In the genomic region with DNA sequence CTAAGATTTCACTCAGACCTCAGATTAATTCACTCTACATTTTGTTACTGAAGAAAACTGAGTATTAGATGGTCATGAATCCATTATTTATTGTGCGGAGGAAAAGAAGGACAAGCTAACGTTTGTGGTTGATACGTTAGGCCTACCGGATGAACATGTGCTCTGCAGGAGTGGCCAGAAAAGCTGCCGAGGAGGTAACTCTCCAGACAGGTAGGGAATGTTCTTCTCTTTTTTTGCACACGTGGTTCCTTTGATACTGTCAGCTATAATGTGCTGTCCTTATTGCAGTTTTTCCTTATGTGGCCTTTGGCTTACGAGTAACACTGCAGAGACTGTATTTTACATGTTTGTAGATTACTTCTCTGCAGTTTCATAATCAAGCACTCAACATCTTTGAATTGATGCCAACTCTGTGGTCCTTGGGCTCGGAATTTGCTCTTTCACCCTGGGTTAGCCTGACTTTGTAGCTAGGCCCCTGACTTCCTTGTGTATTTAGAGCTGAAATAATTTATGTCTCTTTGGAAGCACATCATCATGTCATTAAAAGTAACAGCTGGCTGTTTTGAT, we compare ENCODE assay signal across 1 cellular context.
TF ChIP-seq lines count a peak whose summit lies in the region.

No MANE protein-coding gene starts in this region.

TF ChIP-seq in IMR-90, 13 proteins besides CTCF, POLR2A, EP300 and RAD21 (continued from another document):
- TF ChIP-seq, protein P1, sequence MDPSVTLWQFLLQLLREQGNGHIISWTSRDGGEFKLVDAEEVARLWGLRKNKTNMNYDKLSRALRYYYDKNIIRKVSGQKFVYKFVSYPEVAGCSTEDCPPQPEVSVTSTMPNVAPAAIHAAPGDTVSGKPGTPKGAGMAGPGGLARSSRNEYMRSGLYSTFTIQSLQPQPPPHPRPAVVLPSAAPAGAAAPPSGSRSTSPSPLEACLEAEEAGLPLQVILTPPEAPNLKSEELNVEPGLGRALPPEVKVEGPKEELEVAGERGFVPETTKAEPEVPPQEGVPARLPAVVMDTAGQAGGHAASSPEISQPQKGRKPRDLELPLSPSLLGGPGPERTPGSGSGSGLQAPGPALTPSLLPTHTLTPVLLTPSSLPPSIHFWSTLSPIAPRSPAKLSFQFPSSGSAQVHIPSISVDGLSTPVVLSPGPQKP (IDR thresholded peaks at IDR 0.05; ENCODE audit: borderline replicate concordance, low read depth, low read length) = no peak
- TF ChIP-seq MAZ (IDR thresholded peaks at IDR 0.05; ENCODE audit: borderline replicate concordance, low read depth, low read length) (no peak), RFX5 (IDR thresholded peaks at IDR 0.05; ENCODE audit: low read depth, low read length) (no peak), CEBPB (IDR thresholded peaks at IDR 0.05; ENCODE audit: low read depth, low read length) (no peak), FOS (IDR thresholded peaks at IDR 0.05; ENCODE audit: low read depth, low read length) (no peak), CHD1 (IDR thresholded peaks at IDR 0.05; ENCODE audit: low read depth, low read length) (no peak), RCOR1 (IDR thresholded peaks at IDR 0.05; ENCODE audit: insufficient replicate concordance, low read length) (no peak), MAFK (IDR thresholded peaks at IDR 0.05; ENCODE audit: low read depth, low read length) (no peak), SMC3 (IDR thresholded peaks at IDR 0.05; ENCODE audit: low read depth, low read length) (no peak)
- TF ChIP-seq, protein P2, sequence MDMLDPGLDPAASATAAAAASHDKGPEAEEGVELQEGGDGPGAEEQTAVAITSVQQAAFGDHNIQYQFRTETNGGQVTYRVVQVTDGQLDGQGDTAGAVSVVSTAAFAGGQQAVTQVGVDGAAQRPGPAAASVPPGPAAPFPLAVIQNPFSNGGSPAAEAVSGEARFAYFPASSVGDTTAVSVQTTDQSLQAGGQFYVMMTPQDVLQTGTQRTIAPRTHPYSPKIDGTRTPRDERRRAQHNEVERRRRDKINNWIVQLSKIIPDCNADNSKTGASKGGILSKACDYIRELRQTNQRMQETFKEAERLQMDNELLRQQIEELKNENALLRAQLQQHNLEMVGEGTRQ (IDR thresholded peaks at IDR 0.05; ENCODE audit: low read depth, low read length) = no peak
